Comparison of ENCODE assay signal across 8 cellular contexts in the genomic region with DNA sequence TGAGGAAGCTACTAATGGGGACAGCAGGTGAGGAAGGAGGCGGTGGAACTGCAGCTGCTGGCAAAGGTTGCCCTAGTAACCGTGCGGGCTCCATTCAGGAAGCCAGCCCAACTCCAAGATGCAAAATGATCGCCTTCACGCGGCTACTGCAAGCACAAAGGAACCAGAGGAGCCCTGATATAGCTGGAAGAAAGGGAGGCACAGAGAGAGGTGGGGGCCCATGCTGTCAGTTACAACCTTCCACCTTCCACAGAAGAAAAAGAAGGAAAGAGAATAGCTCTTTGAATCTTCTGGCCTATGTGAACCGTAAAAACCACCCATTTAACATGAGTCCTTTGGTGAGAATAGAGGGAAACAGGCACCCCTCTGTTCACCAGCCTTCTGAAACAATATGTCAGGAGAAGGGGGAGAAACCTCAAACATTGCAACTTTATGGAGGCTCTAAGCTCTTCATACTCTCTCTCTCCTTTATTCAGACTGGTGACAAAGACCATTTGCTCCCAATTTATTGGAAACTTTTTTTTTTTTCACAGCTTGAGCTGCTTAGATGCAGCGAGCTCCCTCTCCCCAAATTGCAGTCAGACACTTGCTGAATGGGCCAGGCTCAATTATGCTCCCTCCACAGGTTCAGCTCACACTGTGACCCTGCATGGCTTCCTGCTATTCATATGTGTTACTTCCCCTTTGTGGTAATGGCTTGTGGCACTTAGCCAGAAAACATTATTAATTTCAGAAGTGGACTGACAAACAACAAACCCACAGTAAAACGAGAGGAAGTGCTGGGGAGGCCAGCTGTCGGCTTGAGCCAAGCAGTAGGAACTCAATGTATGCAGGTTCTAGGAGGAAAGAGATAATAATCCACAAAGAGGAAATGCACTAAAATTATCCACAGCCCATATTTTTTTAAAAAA. TPM values are rescaled to one million over a fixed set of nuclear protein-coding genes. Genes with fewer than 3 reads are reported as not detected.
A peak's percentile ranks its signal among the peaks of the same experiment; 100 is the strongest.
DNase-seq lines count a peak whose midpoint lies in the region; ATAC-seq and TF ChIP-seq lines count a peak whose summit lies in the region.

No MANE protein-coding gene starts in this region.

- H3K27me3 ChIP-seq in left ventricle myocardium inferior (ENCODE audit: low read depth) (no peaks in the 10 kb centered on the region), sigmoid colon (no peaks in the 10 kb centered on the region)

- H3K27ac ChIP-seq in left ventricle myocardium inferior (replicated peaks) (peak overlapping the region; percentile 99), sigmoid colon (peak overlapping the region; percentile 46 to 59 (median 54))

- intact Hi-C loops in left ventricle myocardium inferior (cut with micrococcal nuclease), result loop anchor here (10.0 kb wide), 1 partner anchor 101 kb away; no protein-coding TSS in a partner anchor
- intact Hi-C loops in sigmoid colon (cut with DNase I), result no loop called here

- no peaks in the 10 kb centered on the region for H3K9me3 Mint-ChIP-seq in activated naive CD8-positive, alpha-beta T cell (ENCODE audit: low read depth)

- peak overlapping the region; percentile 53 for H3K4me3 Mint-ChIP-seq in activated naive CD8-positive, alpha-beta T cell

- peak; percentile 78 for DNase-seq in Daoy (ENCODE audit: low read depth)
- peak; percentile 98 for DNase-seq in NCI-H69 (lab: John Stamatoyannopoulos, UW)
- peak; percentile 45 for DNase-seq in left ventricle myocardium inferior
- DNase-seq in sigmoid colon, result peak; percentile 75
- DNase-seq in HPDE6-E6E7 (ENCODE audit: extremely low spot score), result no peak

- no peaks in the 10 kb centered on the region for H3K36me3 Mint-ChIP-seq in activated naive CD8-positive, alpha-beta T cell

- H3K4me1 Mint-ChIP-seq in activated naive CD8-positive, alpha-beta T cell (ENCODE audit: low read depth), result peaks cover 38% of the 10 kb centered on the region

- H3K4me1 ChIP-seq in left ventricle myocardium inferior (peaks cover 72% of the 10 kb centered on the region), sigmoid colon (peaks cover 0 to 18% (median 11%) of the 10 kb centered on the region in 4 donors)

- H3K4me3 ChIP-seq in left ventricle myocardium inferior, result peak overlapping the region; percentile 89
- peak overlapping the region in 2 of 4 donors; percentile 1 to 66 for H3K4me3 ChIP-seq in sigmoid colon

- no peak overlapping the region for H3K27ac Mint-ChIP-seq in activated naive CD8-positive, alpha-beta T cell

- 44 to 69% methylated on average over 10 of the region's 10 CpGs for WGBS in sigmoid colon, 2 donors

- no peaks in the 10 kb centered on the region for H3K9me3 ChIP-seq in left ventricle myocardium inferior (replicated peaks)
- H3K9me3 ChIP-seq in sigmoid colon, result no peaks in the 10 kb centered on the region

- ATAC-seq in GM21360 (IDR thresholded peaks at IDR 0.05; ENCODE audit: unreplicated experiment) (peak; percentile 98), HG03520 (IDR thresholded peaks at IDR 0.05; ENCODE audit: unreplicated experiment) (peak; percentile 99)

- H3K27me3 Mint-ChIP-seq in activated naive CD8-positive, alpha-beta T cell, result peaks cover 7% of the 10 kb centered on the region

- no peak for TF ChIP-seq EP300 in sigmoid colon (IDR thresholded peaks at IDR 0.05)

- peaks cover 21% of the 10 kb centered on the region for H3K36me3 ChIP-seq in left ventricle myocardium inferior
- H3K36me3 ChIP-seq in sigmoid colon, result peaks cover 0 to 11% (median 0%) of the 10 kb centered on the region in 4 donors

- TF ChIP-seq POLR2A in sigmoid colon (IDR thresholded peaks at IDR 0.05), result no peak

- TF ChIP-seq CTCF in left ventricle myocardium inferior (IDR thresholded peaks at IDR 0.05; ENCODE audit: borderline replicate concordance) (no peak), sigmoid colon (IDR thresholded peaks at IDR 0.05) (no peak)

RNA-seq across cellular contexts. Expression of a gene that starts 6.2 kb away (rescaled TPM):
- total RNA-seq in Daoy (2014; rRNA removed; shearing (Covaris generic)), result 72.9 and 94.7 TPM in 2 replicates
- total RNA-seq in left ventricle myocardium inferior (16.1 TPM), sigmoid colon (10 to 100 TPM; 31.0 to 36.4 (median 33.0) TPM)
- 10 to 100 TPM; 27.0 to 39.7 (median 36.3) TPM for polyA plus RNA-seq in sigmoid colon
